ENCODE assay signal across 19 cellular contexts in genomic region chr10:128277267-128277666, GRCh38.
A peak's percentile ranks its signal among the peaks of the same experiment; 100 is the strongest.
DNase-seq lines count a peak whose midpoint lies in the region; TF ChIP-seq lines count a peak whose summit lies in the region.
"Had no signal": no experiment of that assay in that cellular context is flagged by ENCODE, and none has a peak within 500 bp of the region (broad histone marks: within the 10 kb centered on the region; RNA-seq: fewer than 3 reads in every experiment).

No MANE protein-coding gene starts in this region.

- CTCF ChIA-PET in A673 (lab: Charles Lee): interaction anchor here (0.6 kb wide), 1 partner anchor 151 kb away, joined by 13 read pairs; no protein-coding TSS in a partner anchor

- H3K27ac ChIP-seq in A673 (ENCODE audit: low read depth, low read length, poor library complexity, severe bottlenecking) (no peak overlapping the region), epithelial cell of prostate (peak overlapping the region; percentile 28)
- H3K27ac ChIP-seq: 22Rv1; BLaER1 treated with 17β-estradiol and CSF1 and Interleukin-3, amounts not matched to agents 10 nM and 100 nM; GM23248 had no signal

- no peaks in the 10 kb centered on the region for H3K9me3 ChIP-seq in A673 (ENCODE audit: low read depth, low read length, poor library complexity, severe bottlenecking)
- H3K9me3 ChIP-seq: BE2C; BLaER1 treated with 17β-estradiol and CSF1 and Interleukin-3, amounts not matched to agents 10 nM and 100 nM had no signal

- POLR2A ChIA-PET in A673 (lab: Charles Lee; ENCODE audit: low non-redundant PET): no interaction called here

- intact Hi-C loops in A673 (cut with micrococcal nuclease; ENCODE audit: unreplicated experiment): no loop called here

- no TSS peak for BruUV-seq in A673 (replicated peaks; lab: Mats Ljungman, UMichigan)

- DNase-seq in A673 (ENCODE audit: low spot score): peak; percentile 60
- peak; percentile 19 for DNase-seq in H4 (ENCODE audit: low spot score)
- no peak for DNase-seq in epithelial cell of prostate (ENCODE audit: low read depth, low spot score)
- DNase-seq in left kidney (ENCODE audit: low read depth, low spot score): peak; percentile 36
- no peak for DNase-seq in glomerular visceral epithelial cell (ENCODE audit: extremely low spot score)
- no peak for DNase-seq in activated CD4-positive, alpha-beta T cell treated with anti-CD3 and anti-CD28 coated beads, Interleukin-2, amount 50 U/mL, for 1 hour
- DNase-seq in activated CD4-positive, alpha-beta T cell treated with anti-CD3 and anti-CD28 coated beads for 1 hour: no peak
- DNase-seq: ACHN; AML-193; BE2C; CD4-positive, alpha-beta T cell; CD8-positive, alpha-beta memory T cell; DMS 273 treated with DMSO at 0.1 percent for 48 hours; DMS79; GF-D8; GM23248; H9 had no signal

- TF ChIP-seq CTCF in A673 (conservative IDR thresholded peaks at IDR 0.05; ENCODE audit: low read depth, low read length): no peak

- H3K4me3 ChIP-seq in A673 (ENCODE audit: low read depth, low read length, poor library complexity, severe bottlenecking): no peak overlapping the region
- H3K4me3 ChIP-seq: BLaER1 treated with 17β-estradiol and CSF1 and Interleukin-3, amounts not matched to agents 10 nM and 100 nM; GM23248 had no signal

- no peaks in the 10 kb centered on the region for H3K36me3 ChIP-seq in A673 (ENCODE audit: insufficient read depth, low read length, poor library complexity, severe bottlenecking)
- H3K36me3 ChIP-seq: BE2C had no signal

- no peaks in the 10 kb centered on the region for H3K27me3 ChIP-seq in A673 (replicated peaks; ENCODE audit: insufficient read depth, low read depth, low read length, poor library complexity)
- H3K27me3 ChIP-seq: BE2C; BLaER1 treated with 17β-estradiol and CSF1 and Interleukin-3, amounts not matched to agents 10 nM and 100 nM had no signal

- H3K4me1 ChIP-seq in A673 (ENCODE audit: insufficient read depth, low read length, poor library complexity, severe bottlenecking): peaks cover 43% of the 10 kb centered on the region
- H3K4me1 ChIP-seq: BE2C had no signal

Comparison
In these comparisons a context has a peak if more than half of its experiments do, and no peak if none do; other contexts are left out.
1. DNase-seq: peak in A673 (single experiment), H4 (single experiment) and left kidney (single experiment); none in epithelial cell of prostate (single experiment), glomerular visceral epithelial cell (single experiment), activated CD4-positive, alpha-beta T cell treated with anti-CD3 and anti-CD28 coated beads, Interleukin-2, amount 50 U/mL, for 1 hour (single experiment) and activated CD4-positive, alpha-beta T cell treated with anti-CD3 and anti-CD28 coated beads for 1 hour (single experiment).